8 cellular contexts compared by ENCODE assay signal in the genomic region with DNA sequence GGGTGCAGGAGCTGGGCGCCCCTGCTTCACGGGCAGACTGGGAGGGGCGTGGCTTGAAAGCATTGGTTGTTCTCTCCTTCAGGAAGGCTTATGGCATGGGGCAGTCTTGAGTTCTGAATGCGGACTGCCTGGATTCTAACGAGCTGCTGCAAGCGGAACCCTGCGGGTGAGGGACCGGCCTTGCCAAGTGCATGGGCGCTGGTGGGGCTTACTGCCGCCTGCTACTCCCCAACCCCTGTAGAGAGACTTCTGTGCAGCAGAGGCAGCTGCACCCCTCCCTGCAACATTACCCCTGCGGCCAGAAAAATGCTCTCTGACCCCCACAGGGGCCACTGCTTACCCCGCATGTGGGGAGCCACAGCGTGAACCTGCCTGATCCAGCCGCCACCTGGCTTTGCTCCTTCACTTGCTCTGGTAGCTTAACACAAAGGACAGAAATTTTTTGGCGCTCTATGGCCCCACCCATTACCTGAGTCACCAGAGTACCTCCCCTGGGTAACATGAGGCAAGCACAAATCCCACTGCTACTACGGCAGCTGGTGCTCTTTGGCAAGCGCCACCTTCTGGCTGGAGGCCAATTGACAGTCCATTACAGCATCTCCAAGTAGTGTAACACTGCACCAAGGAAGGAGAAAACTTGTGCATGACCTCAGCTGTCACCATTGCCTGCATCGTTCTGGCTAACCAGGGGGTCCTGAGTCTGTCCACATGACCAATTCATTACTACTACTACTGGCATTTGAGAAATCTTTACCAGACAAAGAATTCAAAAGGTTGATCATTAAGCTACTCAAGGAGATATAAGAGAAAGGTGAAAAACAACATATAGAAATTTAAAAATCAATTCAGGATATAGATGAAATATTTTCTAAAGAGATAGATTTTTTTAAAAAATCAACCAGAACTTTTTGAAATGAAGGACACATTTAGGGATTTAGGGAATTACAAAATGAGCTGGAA. TPM values are rescaled to one million over a fixed set of nuclear protein-coding genes. Genes with fewer than 3 reads are reported as not detected.
DNase-seq lines count a peak whose midpoint lies in the region; ATAC-seq and TF ChIP-seq lines count a peak whose summit lies in the region.

No MANE protein-coding gene starts in this region.

- H3K27me3 Mint-ChIP-seq in activated naive CD8-positive, alpha-beta T cell treated with anti-CD3 and anti-CD28 coated beads, Interleukin-2, amount 50 U/mL, for 24 hours = peaks cover 27% of the 10 kb centered on the region
- peaks cover 3% of the 10 kb centered on the region for H3K27me3 Mint-ChIP-seq in progenitor cell of endocrine pancreas

- peak; percentile 89 for TF ChIP-seq CTCF in DOHH2 (IDR thresholded peaks at IDR 0.05; ENCODE audit: low read depth, low read length, poor library complexity, severe bottlenecking)
- peak; percentile 94 for TF ChIP-seq CTCF in progenitor cell of endocrine pancreas (IDR thresholded peaks at IDR 0.05; ENCODE audit: unreplicated experiment)

- ATAC-seq in GM21717 (IDR thresholded peaks at IDR 0.05; ENCODE audit: unreplicated experiment) (peak; percentile 98), left ventricle myocardium superior (peak; percentile 93)
- ATAC-seq in activated naive CD8-positive, alpha-beta T cell treated with anti-CD3 and anti-CD28 coated beads, Interleukin-2, amount 50 U/mL, for 24 hours = peak; percentile 99

- H3K4me2 ChIP-seq in DOHH2 (ENCODE audit: low read length) = peak overlapping the region; percentile 63

- H3K9me3 ChIP-seq in DOHH2 (ENCODE audit: control insufficient read depth, insufficient read depth, low read length) = no peaks in the 10 kb centered on the region; the same call in 1 of the 2 replicates

- no peak overlapping the region for H3K27ac ChIP-seq in DOHH2 (ENCODE audit: low read depth, low read length)

- peaks cover 2% of the 10 kb centered on the region for H3K4me1 Mint-ChIP-seq in activated naive CD8-positive, alpha-beta T cell treated with anti-CD3 and anti-CD28 coated beads, Interleukin-2, amount 50 U/mL, for 24 hours
- peaks cover 10% of the 10 kb centered on the region for H3K4me1 Mint-ChIP-seq in progenitor cell of endocrine pancreas (ENCODE audit: low read depth)

- intact Hi-C loops in left ventricle myocardium superior (cut with micrococcal nuclease) = loop anchor here (10.0 kb wide), 1 partner anchor 707 kb away; no protein-coding TSS in a partner anchor

- H3K4me3 Mint-ChIP-seq in activated naive CD8-positive, alpha-beta T cell treated with anti-CD3 and anti-CD28 coated beads, Interleukin-2, amount 50 U/mL, for 24 hours = peak overlapping the region; percentile 91
- peak overlapping the region; percentile 96 for H3K4me3 Mint-ChIP-seq in progenitor cell of endocrine pancreas (ENCODE audit: low read depth)

- peak overlapping the region; percentile 79 for H3K4me3 ChIP-seq in DOHH2 (ENCODE audit: low read length)

- H3F3A ChIP-seq in DOHH2 (ENCODE audit: control insufficient read depth, insufficient read depth) = no peaks in the 10 kb centered on the region

- no peaks in the 10 kb centered on the region for H4K20me1 ChIP-seq in DOHH2 (ENCODE audit: control insufficient read depth, insufficient read depth, low read depth, low read length)

- DNase-seq in KG1 (lab: John Stamatoyannopoulos, UW) (peak; percentile 93), SKM-1 treated with dmso at 0.1 percent for 144 hours (lab: John Stamatoyannopoulos, UW; ENCODE audit: unreplicated experiment) (peak; percentile 92), left ventricle myocardium superior (peak; percentile 85), progenitor cell of endocrine pancreas (ENCODE audit: low spot score, unreplicated experiment) (peak; percentile 88), ureter (ENCODE audit: low spot score) (peak; percentile 95)
- peak; percentile 93 for DNase-seq in activated naive CD8-positive, alpha-beta T cell treated with anti-CD3 and anti-CD28 coated beads, Interleukin-2, amount 50 U/mL, for 24 hours

- H3K36me3 Mint-ChIP-seq in activated naive CD8-positive, alpha-beta T cell treated with anti-CD3 and anti-CD28 coated beads, Interleukin-2, amount 50 U/mL, for 24 hours (ENCODE audit: low read depth) = no peaks in the 10 kb centered on the region
- H3K36me3 Mint-ChIP-seq in progenitor cell of endocrine pancreas (ENCODE audit: insufficient read depth) = peaks cover 18% of the 10 kb centered on the region

- H3K79me2 ChIP-seq in DOHH2 (ENCODE audit: control insufficient read depth, low read length) = no peaks in the 10 kb centered on the region

- no peaks in the 10 kb centered on the region for H3K9me3 Mint-ChIP-seq in activated naive CD8-positive, alpha-beta T cell treated with anti-CD3 and anti-CD28 coated beads, Interleukin-2, amount 50 U/mL, for 24 hours
- peaks cover 33% of the 10 kb centered on the region for H3K9me3 Mint-ChIP-seq in progenitor cell of endocrine pancreas (ENCODE audit: low read depth)

- H3K36me3 ChIP-seq in DOHH2 (ENCODE audit: control insufficient read depth, low read length) = no peaks in the 10 kb centered on the region

- H3K9me2 ChIP-seq in DOHH2 (replicated peaks; ENCODE audit: control insufficient read depth, low read length) = no peaks in the 10 kb centered on the region

- H3K27me3 ChIP-seq in DOHH2 (ENCODE audit: control insufficient read depth, low read length) = peaks cover 19% of the 10 kb centered on the region

- H3K27ac Mint-ChIP-seq in activated naive CD8-positive, alpha-beta T cell treated with anti-CD3 and anti-CD28 coated beads, Interleukin-2, amount 50 U/mL, for 24 hours = peak overlapping the region; percentile 78
- peak overlapping the region; percentile 98 for H3K27ac Mint-ChIP-seq in progenitor cell of endocrine pancreas

- peaks cover 3% of the 10 kb centered on the region; the same call in 1 of the 2 replicates for H3K4me1 ChIP-seq in DOHH2 (ENCODE audit: control insufficient read depth, low read length)

RNA-seq across cellular contexts. Expression of a gene that starts 35.4 kb away (rescaled TPM):
- total RNA-seq in left ventricle myocardium superior (168 TPM), progenitor cell of endocrine pancreas (187 and 193 TPM in 2 replicates), ureter (372 TPM)

RNA-seq across cellular contexts. Expression of a gene that starts 49.7 kb away (rescaled TPM):
- total RNA-seq in left ventricle myocardium superior = 1,328 TPM
- 236 and 256 TPM in 2 replicates for total RNA-seq in progenitor cell of endocrine pancreas
- 299 TPM for total RNA-seq in ureter
